ENCODE assay signal across 8 cellular contexts in the genomic region with DNA sequence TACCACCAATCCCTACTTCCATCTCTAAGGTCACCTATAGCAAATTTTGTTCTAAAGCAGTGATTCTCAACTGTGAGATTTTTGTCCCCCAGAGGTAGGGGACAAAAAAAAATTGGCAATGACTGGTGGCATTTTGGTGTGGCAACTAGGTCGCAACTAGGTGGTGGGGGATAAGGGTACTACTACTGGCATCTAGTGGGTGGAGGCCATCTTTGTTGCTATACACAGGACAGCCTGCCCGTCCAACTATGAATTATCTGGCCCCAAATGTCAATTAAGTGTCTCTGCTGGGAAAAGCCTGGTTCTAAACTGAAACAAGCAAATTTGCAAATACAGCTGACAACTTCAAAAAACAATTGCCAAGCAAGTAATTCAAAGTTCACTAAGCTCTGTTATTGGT. TPM values are rescaled to one million over a fixed set of nuclear protein-coding genes. Genes with fewer than 3 reads are reported as not detected.
DNase-seq lines count a peak whose midpoint lies in the region; ATAC-seq, FAIRE-seq and TF ChIP-seq lines count a peak whose summit lies in the region.

No MANE protein-coding gene starts in this region.

- TF ChIP-seq POLR2A in GM12892 (IDR thresholded peaks at IDR 0.05; ENCODE audit: low read depth, low read length), result no peak
- TF ChIP-seq POLR2A in erythroblast (IDR thresholded peaks at IDR 0.05; ENCODE audit: low read length), result no peak

- POLR2A ChIA-PET in RWPE1 (lab: Yijun Ruan, JAX; ENCODE audit: low non-redundant PET), result interaction anchor here (0.6 kb wide), 1 partner anchor 12 kb away, joined by 3 read pairs; no protein-coding TSS in a partner anchor

- FAIRE-seq in GM12892 (lab: Jason Lieb, UNC) (peak; percentile 24), HTR-8/SVneo (lab: Jason Lieb, UNC) (no peak)

- no peak overlapping the region for H3K27ac ChIP-seq in RWPE1

- ATAC-seq in HG02852 (IDR thresholded peaks at IDR 0.05; ENCODE audit: unreplicated experiment), result no peak

- CTCF ChIA-PET in RWPE1 (lab: Yijun Ruan, JAX), result no interaction called here

- DNase-seq in GM12892 (ENCODE audit: insufficient read length), result no peak
- peak; percentile 14 for DNase-seq in RWPE1 (ENCODE audit: low spot score)
- DNase-seq in erythroblast (lab: John Stamatoyannopoulos, UW), result peak; percentile 23 to 36
- DNase-seq in retina, result peak; percentile 14
- DNase-seq in DMS153 treated with DMSO at 0.1 percent for 48 hours (lab: John Stamatoyannopoulos, UW; ENCODE audit: unreplicated experiment), result no peak
- no peak for DNase-seq in HTR-8/SVneo (ENCODE audit: insufficient read length, low spot score)
- no peak for DNase-seq in NCI-H2081 (lab: John Stamatoyannopoulos, UW)

- TF ChIP-seq CTCF in RWPE1 (conservative IDR thresholded peaks at IDR 0.05; ENCODE audit: low read depth), result no peak

RNA-seq across cellular contexts. Expression of a gene that starts 1.4 kb away (rescaled TPM):
- polyA plus RNA-seq in GM12892 (2012; ENCODE audit: missing spikeins), result 10.3 TPM

Comparison
In these comparisons a context has a peak if more than half of its experiments do, and no peak if none do; other contexts are left out.
1. DNase-seq: peak in RWPE1 (single experiment), erythroblast (2 of 2) and retina (single experiment); none in GM12892 (single experiment), DMS153 treated with DMSO at 0.1 percent for 48 hours (single experiment), HTR-8/SVneo (single experiment) and NCI-H2081 (0 of 2).